In the genomic region with DNA sequence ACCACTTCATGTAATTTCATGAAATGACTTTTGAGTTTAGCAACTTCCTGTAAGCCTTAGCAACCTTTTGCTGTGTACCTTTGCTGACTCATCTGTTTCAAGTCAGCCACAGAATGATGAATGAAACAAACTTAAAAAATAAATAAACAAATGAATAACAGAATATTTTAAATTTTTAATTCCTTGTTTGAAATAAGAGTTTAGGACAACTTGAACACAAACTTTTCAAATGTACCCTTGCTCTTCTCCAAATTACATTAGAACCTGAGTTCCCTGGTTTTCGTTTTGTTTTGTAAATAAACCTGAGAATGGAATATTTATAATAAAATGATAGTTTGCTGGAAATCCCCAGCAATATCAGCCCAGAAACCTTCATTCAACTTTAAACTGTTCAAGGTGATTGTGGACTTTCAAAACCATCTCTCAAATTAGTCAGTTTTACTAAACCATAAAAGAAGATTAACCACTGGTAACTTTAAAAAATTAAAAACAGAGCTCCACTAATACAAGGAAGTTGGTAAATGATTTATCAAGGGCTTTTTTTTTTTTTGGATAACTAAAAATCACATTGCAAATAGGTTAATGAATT, we compare ENCODE assay signal across 8 cellular contexts. TPM values are rescaled to one million over a fixed set of nuclear protein-coding genes. Genes with fewer than 3 reads are reported as not detected.
A peak's percentile ranks its signal among the peaks of the same experiment; 100 is the strongest.
DNase-seq lines count a peak whose midpoint lies in the region; ATAC-seq and TF ChIP-seq lines count a peak whose summit lies in the region.

No MANE protein-coding gene starts in this region.

- peak overlapping the region; percentile 97 for H3K27ac ChIP-seq in left ventricle myocardium inferior (replicated peaks)
- H3K27ac ChIP-seq in upper lobe of right lung = peak overlapping the region; percentile 9

- TF ChIP-seq CTCF in left ventricle myocardium inferior (IDR thresholded peaks at IDR 0.05; ENCODE audit: borderline replicate concordance) (no peak), upper lobe of right lung (IDR thresholded peaks at IDR 0.05) (no peak)

- H3K36me3 ChIP-seq in left ventricle myocardium inferior = no peaks in the 10 kb centered on the region
- H3K36me3 ChIP-seq in upper lobe of right lung = no peaks in the 10 kb centered on the region

- DNase-seq in left ventricle myocardium inferior = no peak
- DNase-seq in Right ventricle myocardium superior = no peak
- DNase-seq in NCI-H2196 treated with DMSO at 0.1 percent for 48 hours (lab: John Stamatoyannopoulos, UW; ENCODE audit: unreplicated experiment) = peak; percentile 36
- peak; percentile 51 for DNase-seq in dedifferentiated amniotic fluid mesenchymal stem cell (ENCODE audit: extremely low spot score)
- no peak for DNase-seq in upper lobe of right lung
- DNase-seq in NCI-H146 treated with DMSO at 0.1 percent for 48 hours (lab: John Stamatoyannopoulos, UW; ENCODE audit: unreplicated experiment) = no peak
- DNase-seq in DMS114 treated with DMSO at 0.1 percent for 48 hours (lab: John Stamatoyannopoulos, UW; ENCODE audit: unreplicated experiment) = no peak

- intact Hi-C loops in left ventricle myocardium inferior (cut with micrococcal nuclease) (no loop called here), Right ventricle myocardium superior (cut with DNase I) (no loop called here), upper lobe of right lung (cut with DNase I) (no loop called here)

- peaks cover 65% of the 10 kb centered on the region for H3K4me1 ChIP-seq in left ventricle myocardium inferior
- peaks cover 29% of the 10 kb centered on the region for H3K4me1 ChIP-seq in upper lobe of right lung

- no peaks in the 10 kb centered on the region for H3K27me3 ChIP-seq in left ventricle myocardium inferior (ENCODE audit: low read depth)
- no peaks in the 10 kb centered on the region for H3K27me3 ChIP-seq in upper lobe of right lung

- no peaks in the 10 kb centered on the region for H3K9me3 ChIP-seq in left ventricle myocardium inferior (replicated peaks)
- no peaks in the 10 kb centered on the region for H3K9me3 ChIP-seq in upper lobe of right lung

- H3K4me3 ChIP-seq in left ventricle myocardium inferior (no peak overlapping the region), upper lobe of right lung (no peak overlapping the region)

- ATAC-seq in Right ventricle myocardium superior (ENCODE audit: poor library complexity) = no peak
- ATAC-seq in HG02885 (IDR thresholded peaks at IDR 0.05; ENCODE audit: poor library complexity, unreplicated experiment) = peak; percentile 90
- peak; percentile 65 for ATAC-seq in upper lobe of right lung

RNA-seq across cellular contexts. Expression of a gene that starts 10.1 kb away (rescaled TPM):
- total RNA-seq in left ventricle myocardium inferior (5.6 TPM), Right ventricle myocardium superior (5.2 TPM), upper lobe of right lung (8.5 TPM)

Comparison
In these comparisons a context has a peak if more than half of its experiments do, and no peak if none do; other contexts are left out.
1. DNase-seq: peak in NCI-H2196 treated with DMSO at 0.1 percent for 48 hours (single experiment) and dedifferentiated amniotic fluid mesenchymal stem cell (single experiment); none in left ventricle myocardium inferior (single experiment), Right ventricle myocardium superior (single experiment), upper lobe of right lung (single experiment), NCI-H146 treated with DMSO at 0.1 percent for 48 hours (single experiment) and DMS114 treated with DMSO at 0.1 percent for 48 hours (single experiment).